ENCODE assay signal across 13 cellular contexts in the genomic region with DNA sequence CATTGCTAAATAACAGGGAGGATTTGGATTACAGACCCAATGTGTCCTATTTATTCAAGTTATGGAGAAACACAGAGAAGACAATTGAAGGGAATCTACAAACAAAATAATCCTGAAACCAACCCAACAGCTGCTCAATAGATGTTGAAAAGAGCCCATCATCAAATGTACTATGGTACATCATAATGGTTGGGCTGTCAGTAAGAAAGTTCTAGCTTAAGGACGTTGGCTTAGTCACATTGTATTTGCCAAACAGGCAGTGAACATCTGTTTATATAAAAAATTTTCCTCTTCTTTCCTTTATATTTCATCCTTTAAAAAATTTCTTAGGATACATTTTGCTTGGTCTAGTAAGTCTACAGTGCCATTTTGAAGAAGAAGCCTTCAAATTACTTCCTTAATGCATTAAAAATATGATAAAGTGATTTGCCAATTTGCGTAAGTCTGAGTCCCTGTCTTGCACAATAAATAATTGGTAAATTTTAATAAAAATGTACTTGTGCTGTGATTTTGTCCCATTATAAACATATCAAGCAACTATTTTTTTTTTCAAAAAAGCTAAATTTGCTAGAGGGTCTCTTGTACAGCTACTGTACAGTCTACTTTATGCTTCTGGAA. TPM values are rescaled to one million over a fixed set of nuclear protein-coding genes. Genes with fewer than 3 reads are reported as not detected.
DNase-seq lines count a peak whose midpoint lies in the region; ATAC-seq and TF ChIP-seq lines count a peak whose summit lies in the region.
"Had no signal": no experiment of that assay in that cellular context is flagged by ENCODE, and none has a peak within 500 bp of the region (broad histone marks: within the 10 kb centered on the region; RNA-seq: fewer than 3 reads in every experiment).

No MANE protein-coding gene starts in this region.

- no peaks in the 10 kb centered on the region for H3K36me3 Mint-ChIP-seq in endothelial cell (ENCODE audit: low read depth, unreplicated experiment)
- H3K36me3 Mint-ChIP-seq in activated T-cell treated with anti-CD3 and anti-CD28 coated beads, Interleukin-2, amount 50 U/mL, for 24 hours (ENCODE audit: low read depth), result no peaks in the 10 kb centered on the region
- H3K36me3 Mint-ChIP-seq: natural killer cell treated with Interleukin-12 subunit alpha and Interleukin-12 subunit beta and Interleukin-15 and Interleukin-18, amount 100 ng/mL, for 72 hours had no signal

- no peak overlapping the region for H3K4me3 Mint-ChIP-seq in endothelial cell (ENCODE audit: unreplicated experiment)
- no peak overlapping the region for H3K4me3 Mint-ChIP-seq in activated T-cell treated with anti-CD3 and anti-CD28 coated beads, Interleukin-2, amount 50 U/mL, for 24 hours
- H3K4me3 Mint-ChIP-seq: natural killer cell treated with Interleukin-12 subunit alpha and Interleukin-12 subunit beta and Interleukin-15 and Interleukin-18, amount 100 ng/mL, for 72 hours; stimulated activated naive CD8-positive, alpha-beta T cell treated with anti-CD3 and anti-CD28 coated beads, Interleukin-15, Interleukin-2, amounts not matched to agents 100 ng/mL and 50 ng/mL, for 24 hours had no signal

- intact Hi-C loops in gastrocnemius medialis (cut with DNase I; ENCODE audit: low total_unique reads), result loop anchor here (1.0 to 10.0 kb wide), 4 partner anchors 15 to 260 kb away; partner anchors contain the start of genes CCT8 and MAP3K7CL

- H3K4me2 ChIP-seq in BLaER1, result peak overlapping the region; percentile 61

- DNase-seq in SJCRH30 (peak in 1 of 2 experiments; percentile 42), fibroblast of mammary gland (ENCODE audit: low read depth) (peak; percentile 78), gastrocnemius medialis (no peak), Peyer's patch (no peak), endothelial cell (ENCODE audit: low spot score) (no peak)
- DNase-seq in activated T-cell treated with anti-CD3 and anti-CD28 coated beads, Interleukin-2, amount 50 U/mL, for 24 hours, result no peak
- DNase-seq: NCI-H524 treated with DMSO at 0.1 percent for 48 hours had no signal

- no peak for TF ChIP-seq CTCF in fibroblast of mammary gland (conservative IDR thresholded peaks at IDR 0.05; ENCODE audit: control insufficient read depth, insufficient read depth, low read depth, low read length)
- no peak for TF ChIP-seq CTCF in gastrocnemius medialis (IDR thresholded peaks at IDR 0.05 in 4 of 5, conservative IDR thresholded peaks at IDR 0.05 in 1 of 5)
- no peak for TF ChIP-seq CTCF in Peyer's patch (IDR thresholded peaks at IDR 0.05)
- TF ChIP-seq CTCF in endothelial cell (IDR thresholded peaks at IDR 0.05; ENCODE audit: unreplicated experiment), result no peak

- H3K27ac ChIP-seq in BLaER1 (peak overlapping the region; percentile 74), SJCRH30 (peak overlapping the region; percentile 93), gastrocnemius medialis (peak overlapping the region; percentile 78 to 91 (median 84)), Peyer's patch (peak overlapping the region in 2 of 4 donors; percentile 11 to 50)

- H3K4me1 Mint-ChIP-seq in endothelial cell (ENCODE audit: unreplicated experiment), result no peaks in the 10 kb centered on the region
- H3K4me1 Mint-ChIP-seq in activated T-cell treated with anti-CD3 and anti-CD28 coated beads, Interleukin-2, amount 50 U/mL, for 24 hours (ENCODE audit: low read depth), result peaks cover 17% of the 10 kb centered on the region

- H3K27me3 Mint-ChIP-seq in endothelial cell (ENCODE audit: unreplicated experiment), result peaks cover 3% of the 10 kb centered on the region
- H3K27me3 Mint-ChIP-seq in activated T-cell treated with anti-CD3 and anti-CD28 coated beads, Interleukin-2, amount 50 U/mL, for 24 hours, result no peaks in the 10 kb centered on the region
- H3K27me3 Mint-ChIP-seq: activated naive CD4-positive, alpha-beta T cell treated with anti-CD3 and anti-CD28 coated beads, Interleukin-2, amount 50 U/mL, for 24 hours; natural killer cell treated with Interleukin-12 subunit alpha and Interleukin-12 subunit beta and Interleukin-15 and Interleukin-18, amount 100 ng/mL, for 72 hours; stimulated activated naive CD8-positive, alpha-beta T cell treated with anti-CD3 and anti-CD28 coated beads, Interleukin-15, Interleukin-2, amounts not matched to agents 100 ng/mL and 50 ng/mL, for 24 hours had no signal

- TF ChIP-seq POLR2A in gastrocnemius medialis (IDR thresholded peaks at IDR 0.05) (no peak), Peyer's patch (IDR thresholded peaks at IDR 0.05) (no peak)

- H3K9me3 ChIP-seq in BLaER1 (no peaks in the 10 kb centered on the region), SJCRH30 (replicated peaks) (no peaks in the 10 kb centered on the region), gastrocnemius medialis (no peaks in the 10 kb centered on the region), Peyer's patch (no peaks in the 10 kb centered on the region)
- H3K9me3 ChIP-seq: HAP-1 had no signal

- peak in 1 of 2 donors; percentile 19 for ATAC-seq in gastrocnemius medialis
- no peak for ATAC-seq in GM21576 (IDR thresholded peaks at IDR 0.05; ENCODE audit: unreplicated experiment)
- ATAC-seq: natural killer cell treated with Interleukin-12 subunit alpha and Interleukin-12 subunit beta and Interleukin-15 and Interleukin-18, amount 100 ng/mL, for 72 hours had no signal

- H4K20me1 ChIP-seq in BLaER1, result no peaks in the 10 kb centered on the region

- H3K36me3 ChIP-seq in BLaER1 (no peaks in the 10 kb centered on the region), SJCRH30 (0 out of 2 replicates have a peak, but pooled peaks cover 2% of the 10 kb centered on the region), gastrocnemius medialis (no peaks in the 10 kb centered on the region), Peyer's patch (no peaks in the 10 kb centered on the region)
- H3K36me3 ChIP-seq: HAP-1 had no signal

- H3K4me3 ChIP-seq in BLaER1 (no peak overlapping the region), SJCRH30 (peak overlapping the region; percentile 27), fibroblast of mammary gland (ENCODE audit: control insufficient read depth, low read depth, low read length) (no peak overlapping the region), gastrocnemius medialis (no peak overlapping the region), Peyer's patch (no peak overlapping the region)
- H3K4me3 ChIP-seq: HAP-1 had no signal

- H3K27me3 ChIP-seq in BLaER1 (no peaks in the 10 kb centered on the region), SJCRH30 (no peaks in the 10 kb centered on the region), gastrocnemius medialis (no peaks in the 10 kb centered on the region), Peyer's patch (no peaks in the 10 kb centered on the region)

- in situ Hi-C loops in gastrocnemius medialis (cut with MboI; ENCODE audit: low sequenced_read_pairs in 4 of 4), result no loop called here

- no peaks in the 10 kb centered on the region for H3K9me3 Mint-ChIP-seq in endothelial cell (ENCODE audit: unreplicated experiment)
- H3K9me3 Mint-ChIP-seq in activated T-cell treated with anti-CD3 and anti-CD28 coated beads, Interleukin-2, amount 50 U/mL, for 24 hours, result no peaks in the 10 kb centered on the region
- H3K9me3 Mint-ChIP-seq: activated naive CD4-positive, alpha-beta T cell treated with anti-CD3 and anti-CD28 coated beads, Interleukin-2, amount 50 U/mL, for 24 hours; natural killer cell treated with Interleukin-12 subunit alpha and Interleukin-12 subunit beta and Interleukin-15 and Interleukin-18, amount 100 ng/mL, for 72 hours; stimulated activated naive CD8-positive, alpha-beta T cell treated with anti-CD3 and anti-CD28 coated beads, Interleukin-15, Interleukin-2, amounts not matched to agents 100 ng/mL and 50 ng/mL, for 24 hours had no signal

- peak overlapping the region; percentile 55; the same call in 1 of the 2 replicates for H3K9ac ChIP-seq in BLaER1

- H3K4me1 ChIP-seq in BLaER1 (peaks cover 52% of the 10 kb centered on the region), SJCRH30 (peaks cover 22% of the 10 kb centered on the region), gastrocnemius medialis (peaks cover 54 to 55% of the 10 kb centered on the region in 2 donors), Peyer's patch (peaks cover 0 to 5% (median 0%) of the 10 kb centered on the region in 4 donors)
- H3K4me1 ChIP-seq: HAP-1 had no signal

- H3K27ac Mint-ChIP-seq in endothelial cell (ENCODE audit: unreplicated experiment), result no peak overlapping the region
- H3K27ac Mint-ChIP-seq in activated T-cell treated with anti-CD3 and anti-CD28 coated beads, Interleukin-2, amount 50 U/mL, for 24 hours, result no peak overlapping the region
- H3K27ac Mint-ChIP-seq: natural killer cell treated with Interleukin-12 subunit alpha and Interleukin-12 subunit beta and Interleukin-15 and Interleukin-18, amount 100 ng/mL, for 72 hours; stimulated activated naive CD8-positive, alpha-beta T cell treated with anti-CD3 and anti-CD28 coated beads, Interleukin-15, Interleukin-2, amounts not matched to agents 100 ng/mL and 50 ng/mL, for 24 hours had no signal

RNA-seq across cellular contexts. Expression of gene MAP3K7CL, which starts 14.4 kb away (rescaled TPM):
- 20.2 and 24.0 TPM in 2 replicates for total RNA-seq in SJCRH30 (2014; rRNA removed; shearing (Covaris generic))
- total RNA-seq in gastrocnemius medialis (10 to 100 TPM in 2 of 4 donors, 1 to 10 TPM in 1, not detected in 1; 4.3 to 17.4 (median 15.5) TPM), Peyer's patch (10 to 100 TPM in 1 of 4 donors, 1 to 10 TPM in 3; 4.9 to 17.3 (median 6.6) TPM), endothelial cell (ENCODE audit: unreplicated experiment) (1.0 TPM)
